ENCODE assay signal across 14 cellular contexts in genomic region chr10:13851906-13852305, GRCh38.
A peak's percentile ranks its signal among the peaks of the same experiment; 100 is the strongest.
DNase-seq lines count a peak whose midpoint lies in the region; ATAC-seq and TF ChIP-seq lines count a peak whose summit lies in the region.
"Had no signal": no experiment of that assay in that cellular context is flagged by ENCODE, and none has a peak within 500 bp of the region (broad histone marks: within the 10 kb centered on the region; RNA-seq: fewer than 3 reads in every experiment).

No MANE protein-coding gene starts in this region.

- TF ChIP-seq CTCF in left ventricle myocardium inferior (IDR thresholded peaks at IDR 0.05; ENCODE audit: borderline replicate concordance) = no peak
- TF ChIP-seq CTCF in fibroblast of pulmonary artery (IDR thresholded peaks at IDR 0.05; ENCODE audit: low read length, missing control alignments) = no peak
- no peak for TF ChIP-seq CTCF in upper lobe of left lung (IDR thresholded peaks at IDR 0.05)

- H3K9me3 ChIP-seq in left ventricle myocardium inferior (replicated peaks) (no peaks in the 10 kb centered on the region), upper lobe of left lung (no peaks in the 10 kb centered on the region)

- H3K27ac ChIP-seq in left ventricle myocardium inferior (replicated peaks) (peak overlapping the region; percentile 84), upper lobe of left lung (peak overlapping the region in 2 of 4 donors; percentile 47 to 53)
- H3K27ac ChIP-seq: 22Rv1, HL-60 had no signal

- H3K36me3 ChIP-seq in left ventricle myocardium inferior (no peaks in the 10 kb centered on the region), upper lobe of left lung (no peaks in the 10 kb centered on the region)

- no peak for ATAC-seq in HG02981 (IDR thresholded peaks at IDR 0.05; ENCODE audit: unreplicated experiment)
- no peak for ATAC-seq in upper lobe of left lung (ENCODE audit: low FRiP score in 2 of 2)
- ATAC-seq: CD8-positive, alpha-beta T cell; HCT116 had no signal

- H3K27me3 ChIP-seq in left ventricle myocardium inferior (ENCODE audit: low read depth) (no peaks in the 10 kb centered on the region), upper lobe of left lung (no peaks in the 10 kb centered on the region)

- no peak for TF ChIP-seq POLR2A in upper lobe of left lung (IDR thresholded peaks at IDR 0.05)

- no peak for TF ChIP-seq EP300 in upper lobe of left lung (IDR thresholded peaks at IDR 0.05)

- DNase-seq in left ventricle myocardium inferior = no peak
- DNase-seq in cardiac septum (ENCODE audit: low spot score) = no peak
- peak; percentile 32 for DNase-seq in fibroblast of pulmonary artery (ENCODE audit: low read depth)
- DNase-seq in superior temporal gyrus (ENCODE audit: extremely low spot score) = peak; percentile 44
- DNase-seq in NCI-H524 treated with DMSO at 0.1 percent for 48 hours (lab: John Stamatoyannopoulos, UW) = no peak
- no peak for DNase-seq in upper lobe of left lung
- DNase-seq: CD8-positive, alpha-beta T cell; COR-L47; DND-41; GDM1 had no signal

- peaks cover 63% of the 10 kb centered on the region for H3K4me1 ChIP-seq in left ventricle myocardium inferior
- H3K4me1 ChIP-seq in upper lobe of left lung = peaks cover 6 to 17% (median 7%) of the 10 kb centered on the region in 4 donors

- intact Hi-C loops in left ventricle myocardium inferior (cut with micrococcal nuclease) = no loop called here
- intact Hi-C loops in cardiac septum (cut with DNase I) = no loop called here

- 83 to 94% methylated on average over 2 of the region's 2 CpGs for WGBS in upper lobe of left lung, 2 donors

- H3K4me3 ChIP-seq in left ventricle myocardium inferior = no peak overlapping the region
- no peak overlapping the region for H3K4me3 ChIP-seq in fibroblast of pulmonary artery (replicated peaks; ENCODE audit: low read depth, low read length)
- H3K4me3 ChIP-seq in upper lobe of left lung = no peak overlapping the region

Comparison
In these comparisons a context has a peak if more than half of its experiments do, and no peak if none do; other contexts are left out.
1. DNase-seq: peak in fibroblast of pulmonary artery (single experiment) and superior temporal gyrus (single experiment); none in left ventricle myocardium inferior (single experiment), cardiac septum (single experiment), NCI-H524 treated with DMSO at 0.1 percent for 48 hours (single experiment) and upper lobe of left lung (0 of 2).